ENCODE assay signal across 20 cellular contexts in the genomic region with DNA sequence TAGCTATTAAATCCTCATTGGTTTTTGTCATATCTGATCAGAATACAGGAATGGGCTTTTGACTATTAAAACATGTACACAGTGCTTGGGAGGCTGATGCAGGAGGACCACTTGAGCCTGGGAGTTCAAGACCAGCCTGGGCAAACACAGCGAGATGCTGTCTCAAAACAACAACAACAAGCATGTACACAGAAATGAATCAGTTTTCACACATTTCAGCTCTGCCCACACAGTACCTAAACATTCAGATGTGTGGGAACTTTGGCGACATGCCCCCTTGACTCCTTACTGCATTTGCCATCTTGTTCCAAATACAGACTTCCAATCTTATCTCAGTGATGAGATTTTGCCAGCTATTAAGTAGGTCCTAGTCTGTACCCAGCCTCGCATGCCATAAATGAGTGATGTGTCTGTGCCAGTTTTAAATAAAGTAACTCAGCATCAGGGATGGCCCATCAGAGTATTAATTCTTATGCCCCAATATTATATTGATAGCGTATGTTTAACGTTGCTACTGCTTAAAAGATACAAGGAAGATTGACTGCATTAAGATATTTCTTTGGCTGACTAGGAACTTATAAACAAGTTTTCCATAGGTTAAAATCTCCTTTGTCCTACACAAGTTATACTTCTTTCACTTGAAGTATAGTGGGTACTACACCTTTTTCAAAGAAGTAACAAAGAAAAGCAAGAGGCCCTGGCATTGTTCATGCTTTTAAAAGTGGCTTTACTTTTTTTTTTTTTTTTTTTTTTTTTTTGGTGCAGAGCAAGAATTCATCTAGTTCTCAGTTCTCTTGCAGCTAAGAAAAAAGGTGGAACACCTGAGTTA.
DNase-seq lines count a peak whose midpoint lies in the region; ATAC-seq and TF ChIP-seq lines count a peak whose summit lies in the region.
"Had no signal": no experiment of that assay in that cellular context is flagged by ENCODE, and none has a peak within 500 bp of the region (broad histone marks: within the 10 kb centered on the region; RNA-seq: fewer than 3 reads in every experiment).

No MANE protein-coding gene starts in this region.

- intact Hi-C loops in left ventricle myocardium inferior (cut with micrococcal nuclease): no loop called here

- H3K4me1 Mint-ChIP-seq in activated naive CD4-positive, alpha-beta T cell treated with anti-CD3 and anti-CD28 coated beads, Interleukin-2, amount 50 U/mL, for 24 hours: peaks cover 91% of the 10 kb centered on the region

- H3K36me3 ChIP-seq in left ventricle myocardium inferior (peaks cover 34% of the 10 kb centered on the region), thoracic aorta (peaks cover 5% of the 10 kb centered on the region)
- H3K36me3 ChIP-seq: breast epithelium had no signal

- peak overlapping the region; percentile 26 for H3K4me3 ChIP-seq in left ventricle myocardium inferior
- no peak overlapping the region for H3K4me3 ChIP-seq in thoracic aorta
- H3K4me3 ChIP-seq: breast epithelium, lung had no signal

- peak overlapping the region; percentile 30 for H3K4me3 Mint-ChIP-seq in activated naive CD4-positive, alpha-beta T cell treated with anti-CD3 and anti-CD28 coated beads, Interleukin-2, amount 50 U/mL, for 24 hours
- H3K4me3 Mint-ChIP-seq: neural crest cell; T-helper 1 cell treated with Interleukin-12 subunit alpha and Interleukin-12 subunit beta and Interleukin-4 antibody, amounts not matched to agents 30 μg/mL and 1 μg/mL, for 36 hours had no signal

- DNase-seq in activated naive CD4-positive, alpha-beta T cell treated with anti-CD3 and anti-CD28 coated beads, Interleukin-2, amount 50 U/mL, for 16 hours: no peak
- no peak for DNase-seq in activated naive CD4-positive, alpha-beta T cell treated with anti-CD3 and anti-CD28 coated beads, Interleukin-2, amount 50 U/mL, for 72 hours (ENCODE audit: low spot score in 2 of 2)
- DNase-seq in left ventricle myocardium inferior (no peak), thoracic aorta (ENCODE audit: low spot score) (no peak), dedifferentiated amniotic fluid mesenchymal stem cell (ENCODE audit: extremely low spot score) (no peak), AML-193 (lab: John Stamatoyannopoulos, UW) (no peak), GM20000 (ENCODE audit: low spot score) (no peak)
- DNase-seq: activated effector memory CD4-positive, alpha-beta T cell treated with anti-CD3 and anti-CD28 coated beads, Interleukin-2, amount 50 U/mL, for 16 hours; Calu3; foreskin melanocyte; NCI-H2029 treated with DMSO at 0.1 percent for 48 hours; NCI-H526 treated with DMSO at 0.1 percent for 48 hours; stimulated activated CD4-positive, alpha-beta T cell treated with anti-CD3 and anti-CD28 coated beads, Interleukin-1b, Interleukin-23, amount 100 ng/mL, for 48 hours; trophoblast cell had no signal

- ATAC-seq in activated naive CD4-positive, alpha-beta T cell treated with anti-CD3 and anti-CD28 coated beads, Interleukin-2, amount 50 U/mL, for 72 hours: peak in 1 of 2 donors; percentile 23
- no peak for ATAC-seq in thoracic aorta (ENCODE audit: insufficient number of reproducible peaks, low FRiP score, low read depth)

- H3K27ac Mint-ChIP-seq in activated naive CD4-positive, alpha-beta T cell treated with anti-CD3 and anti-CD28 coated beads, Interleukin-2, amount 50 U/mL, for 24 hours: peak overlapping the region; percentile 88
- peak overlapping the region; percentile 65 to 82 for H3K27ac Mint-ChIP-seq in activated naive CD4-positive, alpha-beta T cell treated with anti-CD3 and anti-CD28 coated beads, Interleukin-2, amount 50 U/mL, for 72 hours
- H3K27ac Mint-ChIP-seq: T-helper 1 cell treated with Interleukin-12 subunit alpha and Interleukin-12 subunit beta and Interleukin-4 antibody, amounts not matched to agents 30 μg/mL and 1 μg/mL, for 36 hours had no signal

- H3K36me3 Mint-ChIP-seq in activated naive CD4-positive, alpha-beta T cell treated with anti-CD3 and anti-CD28 coated beads, Interleukin-2, amount 50 U/mL, for 24 hours: peaks cover 23% of the 10 kb centered on the region
- H3K36me3 Mint-ChIP-seq in activated naive CD4-positive, alpha-beta T cell treated with anti-CD3 and anti-CD28 coated beads, Interleukin-2, amount 50 U/mL, for 72 hours: peaks cover 40 to 60% of the 10 kb centered on the region in 2 donors

- H3K4me1 ChIP-seq in left ventricle myocardium inferior: peaks cover 83% of the 10 kb centered on the region
- peaks cover 2 to 18% of the 10 kb centered on the region in 2 donors for H3K4me1 ChIP-seq in thoracic aorta (ENCODE audit: control insufficient read depth in 1 of 2, low read depth in 2 of 2)
- H3K4me1 ChIP-seq: breast epithelium had no signal

- H3K27ac ChIP-seq in left ventricle myocardium inferior (replicated peaks) (peak overlapping the region; percentile 84), thoracic aorta (peak overlapping the region; percentile 1 to 2)
- H3K27ac ChIP-seq: breast epithelium, RWPE1 had no signal

- H3K27me3 Mint-ChIP-seq in activated naive CD4-positive, alpha-beta T cell treated with anti-CD3 and anti-CD28 coated beads, Interleukin-2, amount 50 U/mL, for 24 hours: no peaks in the 10 kb centered on the region

- H3K27me3 ChIP-seq in left ventricle myocardium inferior (ENCODE audit: low read depth): no peaks in the 10 kb centered on the region
- no peaks in the 10 kb centered on the region for H3K27me3 ChIP-seq in thoracic aorta (replicated peaks; ENCODE audit: insufficient read depth)
- H3K27me3 ChIP-seq: breast epithelium had no signal

- H3K9me3 ChIP-seq in left ventricle myocardium inferior (replicated peaks) (no peaks in the 10 kb centered on the region), thoracic aorta (no peaks in the 10 kb centered on the region)
- H3K9me3 ChIP-seq: breast epithelium had no signal

- H3K9me3 Mint-ChIP-seq in activated naive CD4-positive, alpha-beta T cell treated with anti-CD3 and anti-CD28 coated beads, Interleukin-2, amount 50 U/mL, for 24 hours: no peaks in the 10 kb centered on the region
- no peaks in the 10 kb centered on the region for H3K9me3 Mint-ChIP-seq in activated naive CD4-positive, alpha-beta T cell treated with anti-CD3 and anti-CD28 coated beads, Interleukin-2, amount 50 U/mL, for 72 hours
- H3K9me3 Mint-ChIP-seq: neural crest cell; T-helper 1 cell treated with Interleukin-12 subunit alpha and Interleukin-12 subunit beta and Interleukin-4 antibody, amounts not matched to agents 30 μg/mL and 1 μg/mL, for 36 hours had no signal

- no peak for TF ChIP-seq CTCF in left ventricle myocardium inferior (IDR thresholded peaks at IDR 0.05; ENCODE audit: borderline replicate concordance)
- TF ChIP-seq CTCF in thoracic aorta (IDR thresholded peaks at IDR 0.05): no peak
- TF ChIP-seq CTCF in GM20000 (IDR thresholded peaks at IDR 0.05; ENCODE audit: extremely low read depth, missing control alignments): no peak
